Comparison of ENCODE assay signal across 14 cellular contexts in genomic region chr15:65909831-65910230, GRCh38. TPM values are rescaled to one million over a fixed set of nuclear protein-coding genes. Genes with fewer than 3 reads are reported as not detected.
DNase-seq lines count a peak whose midpoint lies in the region; TF ChIP-seq lines count a peak whose summit lies in the region.
"Had no signal": no experiment of that assay in that cellular context is flagged by ENCODE, and none has a peak within 500 bp of the region (broad histone marks: within the 10 kb centered on the region; RNA-seq: fewer than 3 reads in every experiment).

No MANE protein-coding gene starts in this region.

- peaks cover 7% of the 10 kb centered on the region for H3K27me3 Mint-ChIP-seq in neural progenitor cell (ENCODE audit: insufficient read depth, low read depth)

- POLR2A ChIA-PET in GM10248 (lab: Yijun Ruan, JAX), result no interaction called here

- in situ Hi-C loops in GM13976 (cut with MboI; ENCODE audit: low sequenced_read_pairs, unreplicated experiment), result no loop called here

- no peaks in the 10 kb centered on the region for H3K4me1 Mint-ChIP-seq in neural progenitor cell
- H3K4me1 Mint-ChIP-seq: CD14-positive monocyte had no signal

- H3K27ac ChIP-seq in WERI-Rb-1 (no peak overlapping the region), neural progenitor cell (no peak overlapping the region)
- H3K27ac ChIP-seq: GM23248 had no signal

- H3K9me3 ChIP-seq in WERI-Rb-1 (ENCODE audit: severe bottlenecking), result no peaks in the 10 kb centered on the region
- no peaks in the 10 kb centered on the region for H3K9me3 ChIP-seq in neural progenitor cell (ENCODE audit: low read depth)

- H3K79me2 ChIP-seq in neural progenitor cell (ENCODE audit: low read depth), result no peaks in the 10 kb centered on the region

- no peaks in the 10 kb centered on the region for H4K20me1 ChIP-seq in neural progenitor cell (ENCODE audit: low read depth)

- H3K36me3 Mint-ChIP-seq in neural progenitor cell, result peaks cover 12% of the 10 kb centered on the region

- no peak overlapping the region for H3K4me2 ChIP-seq in neural progenitor cell

- H3K27ac Mint-ChIP-seq in neural progenitor cell, result peak overlapping the region; percentile 19
- H3K27ac Mint-ChIP-seq: CD8-positive, alpha-beta T cell had no signal

- no peak overlapping the region for H3K4me3 Mint-ChIP-seq in neural progenitor cell
- H3K4me3 Mint-ChIP-seq: CD14-positive monocyte; CD8-positive, alpha-beta T cell had no signal

- H3K36me3 ChIP-seq in WERI-Rb-1 (no peaks in the 10 kb centered on the region; the same call in none of the 2 replicates), neural progenitor cell (no peaks in the 10 kb centered on the region)

- H3K27me3 ChIP-seq in WERI-Rb-1 (ENCODE audit: insufficient read depth, low read depth, severe bottlenecking), result no peaks in the 10 kb centered on the region
- H3K27me3 ChIP-seq in neural progenitor cell, result no peaks in the 10 kb centered on the region

- no peaks in the 10 kb centered on the region for H3K4me1 ChIP-seq in neural progenitor cell

- H2AFZ ChIP-seq in neural progenitor cell (replicated peaks), result no peak overlapping the region
- H2AFZ ChIP-seq: GM23248 had no signal

- H3K9me3 Mint-ChIP-seq in neural progenitor cell, result no peaks in the 10 kb centered on the region
- H3K9me3 Mint-ChIP-seq: CD14-positive monocyte; CD8-positive, alpha-beta T cell had no signal

- no peaks in the 10 kb centered on the region for H3F3A ChIP-seq in neural progenitor cell (ENCODE audit: low read depth)

- TF ChIP-seq CTCF in GM10248 (IDR thresholded peaks at IDR 0.05; ENCODE audit: control extremely low read depth, extremely low read depth, low read depth, missing control alignments), result no peak
- no peak for TF ChIP-seq CTCF in GM13976 (IDR thresholded peaks at IDR 0.05; ENCODE audit: borderline replicate concordance, control extremely low read depth, extremely low read depth, insufficient read depth, missing control alignments)
- TF ChIP-seq CTCF in WERI-Rb-1 (IDR thresholded peaks at IDR 0.05; ENCODE audit: low read depth, low read length), result no peak
- no peak for TF ChIP-seq CTCF in neural progenitor cell (IDR thresholded peaks at IDR 0.05)

- no peak overlapping the region for H3K4me3 ChIP-seq in WERI-Rb-1 (ENCODE audit: low read depth, low read length)
- H3K4me3 ChIP-seq in neural progenitor cell, result no peak overlapping the region
- H3K4me3 ChIP-seq: GM23248 had no signal

- CTCF ChIA-PET in GM10248 (lab: Yijun Ruan, JAX), result interaction anchor here (1.2 to 4.9 kb wide), 3 partner anchors 11 to 271 kb away, joined by 3 to 15 read pairs (median 4); no protein-coding TSS in a partner anchor

- no peak overlapping the region for H3K9ac ChIP-seq in neural progenitor cell
- H3K9ac ChIP-seq: GM23248 had no signal

- DNase-seq in GM10248 (ENCODE audit: extremely low spot score) (peak; percentile 2), GM13976 (ENCODE audit: low spot score) (peak; percentile 2), WERI-Rb-1 (peak; percentile 73), neural progenitor cell (ENCODE audit: low spot score) (no peak), kidney tubule cell (ENCODE audit: low spot score) (no peak), A172 (ENCODE audit: low spot score) (no peak)
- no peak for DNase-seq in activated CD4-positive, alpha-beta T cell treated with anti-CD3 and anti-CD28 coated beads, Interleukin-2, amount 50 U/mL, for 4 hours
- DNase-seq: COR-L47, DMS153, DMS79 treated with DMSO at 0.1 percent for 48 hours, EL, GM23248 had no signal

RNA-seq across cellular contexts. Expression of gene RAB11A, which starts 40.5 kb away (rescaled TPM):
- 261 and 482 TPM in 2 replicates for total RNA-seq in neural progenitor cell (ENCODE audit: low replicate concordance)
- total RNA-seq in A172 (2014; rRNA removed; shearing (Covaris generic)), result 271 and 277 TPM in 2 replicates

Comparison
In these comparisons a context has a peak if more than half of its experiments do, and no peak if none do; other contexts are left out.
1. DNase-seq: peak in GM10248 (single experiment), GM13976 (single experiment) and WERI-Rb-1 (single experiment); none in neural progenitor cell (single experiment), kidney tubule cell (single experiment), activated CD4-positive, alpha-beta T cell treated with anti-CD3 and anti-CD28 coated beads, Interleukin-2, amount 50 U/mL, for 4 hours (0 of 2) and A172 (single experiment).